8 cellular contexts compared by ENCODE assay signal in the genomic region with DNA sequence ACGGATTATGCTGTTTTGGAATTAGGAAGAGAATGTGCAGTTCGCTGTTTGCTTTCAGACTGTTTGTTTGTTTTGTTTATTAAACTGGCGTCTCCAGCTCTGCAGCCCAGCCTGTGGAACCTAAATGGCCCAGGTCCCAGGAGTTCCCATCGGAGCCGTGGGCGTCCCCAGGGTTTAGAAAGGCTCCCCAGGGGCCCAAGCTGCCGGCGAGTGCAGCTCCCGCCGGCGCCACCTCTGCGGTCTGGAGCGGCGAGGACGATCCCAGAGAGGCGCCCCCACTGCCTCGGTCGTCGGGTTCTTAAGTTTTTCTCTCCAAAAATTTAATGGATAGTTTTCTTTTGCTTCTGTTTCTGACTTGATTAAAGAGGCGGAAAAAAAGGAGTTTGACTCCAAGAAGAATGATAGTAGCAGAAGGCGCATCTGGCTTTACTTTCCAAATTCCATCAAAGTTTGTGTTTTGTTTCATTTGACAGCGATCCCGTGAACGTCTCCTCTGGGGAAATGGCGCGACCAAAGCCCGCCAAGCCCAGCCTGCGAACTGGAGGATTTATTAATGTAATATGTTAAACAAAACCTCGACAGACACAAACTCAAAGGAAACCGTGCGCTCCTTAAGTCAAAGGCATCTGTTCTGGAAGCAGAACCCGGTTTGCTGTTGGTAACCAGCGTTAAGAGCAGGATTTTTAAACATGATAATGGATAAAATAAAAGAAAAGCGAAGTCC. TPM values are rescaled to one million over a fixed set of nuclear protein-coding genes. Genes with fewer than 3 reads are reported as not detected.
DNase-seq lines count a peak whose midpoint lies in the region; ATAC-seq and TF ChIP-seq lines count a peak whose summit lies in the region.

No MANE protein-coding gene starts in this region.

- no peaks in the 10 kb centered on the region for H3K9me3 Mint-ChIP-seq in natural killer cell treated with Interleukin-12 subunit alpha and Interleukin-12 subunit beta and Interleukin-15 and Interleukin-18, amount 100 ng/mL, for 72 hours

- TF ChIP-seq CTCF in SU-DHL-6 (IDR thresholded peaks at IDR 0.05; ENCODE audit: insufficient read depth, low read length, poor library complexity, severe bottlenecking), result no peak
- no peak for TF ChIP-seq CTCF in fibroblast of pulmonary artery (IDR thresholded peaks at IDR 0.05; ENCODE audit: low read length, missing control alignments)

- no peak for ATAC-seq in natural killer cell treated with Interleukin-12 subunit alpha and Interleukin-12 subunit beta and Interleukin-15 and Interleukin-18, amount 100 ng/mL, for 72 hours
- ATAC-seq in GM18502 (IDR thresholded peaks at IDR 0.05; ENCODE audit: poor library complexity, unreplicated experiment) (no peak), GM21390 (IDR thresholded peaks at IDR 0.05; ENCODE audit: unreplicated experiment) (no peak)

- H3F3A ChIP-seq in SU-DHL-6 (ENCODE audit: insufficient read depth), result no peaks in the 10 kb centered on the region

- peak overlapping the region; percentile 76 for H3K4me3 Mint-ChIP-seq in natural killer cell treated with Interleukin-12 subunit alpha and Interleukin-12 subunit beta and Interleukin-15 and Interleukin-18, amount 100 ng/mL, for 72 hours

- H4K20me1 ChIP-seq in SU-DHL-6 (ENCODE audit: low read depth, low read length), result no peaks in the 10 kb centered on the region

- H3K36me3 ChIP-seq in SU-DHL-6 (ENCODE audit: low read length), result no peaks in the 10 kb centered on the region

- no peaks in the 10 kb centered on the region for H3K36me3 Mint-ChIP-seq in natural killer cell treated with Interleukin-12 subunit alpha and Interleukin-12 subunit beta and Interleukin-15 and Interleukin-18, amount 100 ng/mL, for 72 hours

- H3K9me3 ChIP-seq in SU-DHL-6 (ENCODE audit: insufficient read depth, low read length), result no peaks in the 10 kb centered on the region

- DNase-seq in DMS114 treated with DMSO at 0.1 percent for 48 hours (lab: John Stamatoyannopoulos, UW; ENCODE audit: unreplicated experiment), result peak; percentile 58
- no peak for DNase-seq in Jurkat, Clone E6-1 (ENCODE audit: low read depth, low spot score)
- no peak for DNase-seq in fibroblast of pulmonary artery (ENCODE audit: low read depth)
- no peak for DNase-seq in natural killer cell treated with Interleukin-12 subunit alpha and Interleukin-12 subunit beta and Interleukin-15 and Interleukin-18, amount 100 ng/mL, for 72 hours (ENCODE audit: low spot score)
- no peak for DNase-seq in NCI-H128 (lab: John Stamatoyannopoulos, UW; ENCODE audit: unreplicated experiment)

- H3K4me3 ChIP-seq in Jurkat, Clone E6-1 (ENCODE audit: low read length), result peak overlapping the region; percentile 53
- peak overlapping the region; percentile 79 for H3K4me3 ChIP-seq in SU-DHL-6 (ENCODE audit: insufficient read depth, low read length, poor library complexity, severe bottlenecking)
- peak overlapping the region; percentile 76 for H3K4me3 ChIP-seq in fibroblast of pulmonary artery (replicated peaks; ENCODE audit: low read depth, low read length)

- H3K27ac ChIP-seq in SU-DHL-6 (ENCODE audit: low read depth, low read length), result no peak overlapping the region

- peak overlapping the region; percentile 60 for H3K4me2 ChIP-seq in SU-DHL-6 (ENCODE audit: low read depth, low read length, poor library complexity, severe bottlenecking)

- H2AFZ ChIP-seq in SU-DHL-6 (ENCODE audit: low read depth, low read length, severe bottlenecking), result peak overlapping the region; percentile 36

- no peak overlapping the region for H3K27ac Mint-ChIP-seq in natural killer cell treated with Interleukin-12 subunit alpha and Interleukin-12 subunit beta and Interleukin-15 and Interleukin-18, amount 100 ng/mL, for 72 hours

- H3K9me2 ChIP-seq in SU-DHL-6 (replicated peaks; ENCODE audit: insufficient read depth, low read length), result no peaks in the 10 kb centered on the region

- no peaks in the 10 kb centered on the region for H3K27me3 ChIP-seq in SU-DHL-6 (ENCODE audit: low read length)

- peaks cover 16 to 20% of the 10 kb centered on the region in 2 donors for H3K27me3 Mint-ChIP-seq in natural killer cell treated with Interleukin-12 subunit alpha and Interleukin-12 subunit beta and Interleukin-15 and Interleukin-18, amount 100 ng/mL, for 72 hours

- no peaks in the 10 kb centered on the region for H3K79me2 ChIP-seq in SU-DHL-6 (ENCODE audit: insufficient read depth, low read length)

- H3K9ac ChIP-seq in SU-DHL-6 (ENCODE audit: low read length), result peak overlapping the region; percentile 72

- peaks cover 0 to 3% of the 10 kb centered on the region in 2 donors for H3K4me1 Mint-ChIP-seq in natural killer cell treated with Interleukin-12 subunit alpha and Interleukin-12 subunit beta and Interleukin-15 and Interleukin-18, amount 100 ng/mL, for 72 hours (ENCODE audit: low read depth in 2 of 2)

RNA-seq across cellular contexts. Expression of gene FZD1, which starts 0.7 kb away (rescaled TPM):
- polyA plus RNA-seq in Jurkat, Clone E6-1 (2012; ENCODE audit: insufficient read depth, insufficient read length), result 3.7 TPM
- total RNA-seq in natural killer cell treated with Interleukin-12 subunit alpha and Interleukin-12 subunit beta and Interleukin-15 and Interleukin-18, amount 100 ng/mL, for 72 hours, result under 1 TPM in 1 of 2 donors, not detected in 1; 0.29 TPM
